7 cellular contexts compared by ENCODE assay signal in the genomic region with DNA sequence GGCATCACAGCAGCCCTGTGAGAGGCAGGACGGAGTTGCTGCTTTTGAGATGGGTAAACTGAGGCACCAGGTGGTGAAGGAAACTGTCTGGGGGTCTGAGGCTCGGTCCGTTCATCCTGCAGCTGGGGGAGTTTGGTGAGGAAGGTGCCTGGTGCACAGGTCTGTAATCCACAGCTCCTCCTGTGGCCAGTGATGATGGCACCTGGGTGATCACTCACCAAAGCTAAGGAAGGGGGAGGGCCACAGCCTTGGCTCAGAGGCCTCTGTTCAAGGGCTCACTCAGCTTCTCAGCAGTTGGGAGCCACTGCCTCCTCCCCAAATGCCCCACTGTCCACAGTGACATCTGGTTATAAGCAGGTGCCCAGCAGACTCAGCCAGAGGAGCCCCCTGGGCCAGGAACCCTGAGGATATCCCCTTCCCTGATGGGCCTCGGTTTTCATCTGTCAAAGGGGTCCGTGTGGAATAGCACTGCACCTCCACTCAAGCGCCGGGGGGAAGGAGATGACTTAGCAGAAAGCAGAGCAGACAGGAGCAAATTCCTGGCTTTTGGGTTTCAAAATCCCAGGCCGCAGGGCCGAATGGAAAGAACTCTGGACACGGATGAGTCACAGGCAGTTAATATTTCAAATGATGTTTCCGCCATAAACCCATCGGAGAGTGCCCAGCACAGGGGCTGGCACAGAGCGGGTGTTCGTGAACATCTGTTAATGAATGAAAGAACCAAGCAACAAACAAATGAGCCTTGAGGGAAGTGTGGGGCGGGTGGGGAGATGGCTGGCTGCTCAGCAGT.
DNase-seq lines count a peak whose midpoint lies in the region; ATAC-seq and TF ChIP-seq lines count a peak whose summit lies in the region.

No MANE protein-coding gene starts in this region.

- H3K4me1 Mint-ChIP-seq in CD4-positive, alpha-beta memory T cell, result no peaks in the 10 kb centered on the region
- no peaks in the 10 kb centered on the region for H3K4me1 Mint-ChIP-seq in activated T-cell treated with anti-CD3 and anti-CD28 coated beads, Interleukin-2, amount 50 U/mL, for 4 hours (ENCODE audit: low read depth)

- H3K27ac ChIP-seq in skeletal muscle tissue (ENCODE audit: low read depth, low read length), result peak overlapping the region; percentile 76
- no peak overlapping the region for H3K27ac ChIP-seq in CD4-positive, alpha-beta memory T cell (ENCODE audit: low read depth, low read length)

- no peaks in the 10 kb centered on the region for H3K9me3 ChIP-seq in NT2/D1 (ENCODE audit: insufficient read depth, low read length)
- H3K9me3 ChIP-seq in skeletal muscle tissue (ENCODE audit: control insufficient read depth in 3 of 3, low read length in 3 of 3), result no peaks in the 10 kb centered on the region
- no peaks in the 10 kb centered on the region for H3K9me3 ChIP-seq in CD4-positive, alpha-beta memory T cell (ENCODE audit: control insufficient read depth in 1 of 2, low read length in 2 of 2)

- H3K36me3 ChIP-seq in NT2/D1 (ENCODE audit: insufficient read depth, insufficient read length, low read length) (no peaks in the 10 kb centered on the region), skeletal muscle tissue (ENCODE audit: control insufficient read depth in 3 of 3, insufficient read depth in 3 of 3, low read length in 3 of 3) (no peaks in the 10 kb centered on the region)
- no peaks in the 10 kb centered on the region for H3K36me3 ChIP-seq in CD4-positive, alpha-beta memory T cell (ENCODE audit: insufficient read depth, low read length)

- H3K27me3 ChIP-seq in NT2/D1 (ENCODE audit: insufficient read depth, insufficient read length), result no peaks in the 10 kb centered on the region
- H3K27me3 ChIP-seq in skeletal muscle tissue (ENCODE audit: control insufficient read depth in 3 of 3, insufficient read depth in 3 of 3, low read length in 3 of 3), result peaks cover 0 to 2% (median 0%) of the 10 kb centered on the region in 3 donors
- no peaks in the 10 kb centered on the region for H3K27me3 ChIP-seq in CD4-positive, alpha-beta memory T cell (ENCODE audit: insufficient read depth, low read length)

- H3K36me3 Mint-ChIP-seq in CD4-positive, alpha-beta memory T cell, result no peaks in the 10 kb centered on the region
- no peaks in the 10 kb centered on the region for H3K36me3 Mint-ChIP-seq in activated T-cell treated with anti-CD3 and anti-CD28 coated beads, Interleukin-2, amount 50 U/mL, for 4 hours (ENCODE audit: insufficient read depth)

- intact Hi-C loops in CD4-positive, alpha-beta memory T cell (cut with micrococcal nuclease), result no loop called here

- in situ Hi-C loops in GM13976 (cut with MboI; ENCODE audit: low sequenced_read_pairs, unreplicated experiment), result no loop called here

- ATAC-seq in activated T-cell treated with anti-CD3 and anti-CD28 coated beads, Interleukin-2, amount 50 U/mL, for 4 hours, result no peak

- DNase-seq in GM13976 (ENCODE audit: low spot score), result no peak
- DNase-seq in NT2/D1 (ENCODE audit: low read depth, low spot score), result no peak
- DNase-seq in fibroblast of the conjunctiva (ENCODE audit: low read depth), result peak; percentile 34
- DNase-seq in CD4-positive, alpha-beta memory T cell, result no peak
- DNase-seq in GDM1 (lab: John Stamatoyannopoulos, UW), result no peak
- no peak for DNase-seq in activated T-cell treated with anti-CD3 and anti-CD28 coated beads, Interleukin-2, amount 50 U/mL, for 4 hours

- peaks cover 0 to 4% of the 10 kb centered on the region in 2 donors for H3K27me3 Mint-ChIP-seq in CD4-positive, alpha-beta memory T cell
- peaks cover 5% of the 10 kb centered on the region for H3K27me3 Mint-ChIP-seq in activated T-cell treated with anti-CD3 and anti-CD28 coated beads, Interleukin-2, amount 50 U/mL, for 4 hours (ENCODE audit: low read depth)

- H3K4me3 ChIP-seq in NT2/D1 (ENCODE audit: insufficient read length, low read depth) (no peak overlapping the region), skeletal muscle tissue (ENCODE audit: low read length in 3 of 3) (no peak overlapping the region)
- H3K4me3 ChIP-seq in CD4-positive, alpha-beta memory T cell (ENCODE audit: low read length in 2 of 2), result no peak overlapping the region

- POLR2A ChIA-PET in CD4-positive, alpha-beta memory T cell (lab: Charles Lee; ENCODE audit: partially characterized antibody), result no interaction called here

- no peaks in the 10 kb centered on the region for H3K9me3 Mint-ChIP-seq in CD4-positive, alpha-beta memory T cell
- no peaks in the 10 kb centered on the region for H3K9me3 Mint-ChIP-seq in activated T-cell treated with anti-CD3 and anti-CD28 coated beads, Interleukin-2, amount 50 U/mL, for 4 hours

- H3K9ac ChIP-seq in NT2/D1 (ENCODE audit: insufficient read length, low read depth) (peak overlapping the region; percentile 23), skeletal muscle tissue (ENCODE audit: low read depth in 1 of 3, low read length in 3 of 3) (peak overlapping the region in 1 of 3 donors; percentile 50)

- H3K4me3 Mint-ChIP-seq in CD4-positive, alpha-beta memory T cell, result no peak overlapping the region
- H3K4me3 Mint-ChIP-seq in activated T-cell treated with anti-CD3 and anti-CD28 coated beads, Interleukin-2, amount 50 U/mL, for 4 hours, result no peak overlapping the region

- CTCF ChIA-PET in CD4-positive, alpha-beta memory T cell (lab: Charles Lee; ENCODE audit: partially characterized antibody), result interaction anchor here (1.5 kb wide), 1 partner anchor 57 kb away, joined by 4 read pairs; no protein-coding TSS in a partner anchor

- TF ChIP-seq CTCF in GM13976 (IDR thresholded peaks at IDR 0.05; ENCODE audit: borderline replicate concordance, control extremely low read depth, extremely low read depth, insufficient read depth, missing control alignments), result peak; percentile 15

- H3K27ac Mint-ChIP-seq in CD4-positive, alpha-beta memory T cell, result no peak overlapping the region

- H3K4me1 ChIP-seq in NT2/D1 (ENCODE audit: insufficient read depth, insufficient read length), result peaks cover 46% of the 10 kb centered on the region
- peaks cover 20 to 41% (median 32%) of the 10 kb centered on the region in 3 donors for H3K4me1 ChIP-seq in skeletal muscle tissue (ENCODE audit: control insufficient read depth in 3 of 3, insufficient read depth in 3 of 3, low read length in 3 of 3)
- no peaks in the 10 kb centered on the region for H3K4me1 ChIP-seq in CD4-positive, alpha-beta memory T cell (ENCODE audit: insufficient read depth, low read length)
